10 cellular contexts compared by ENCODE assay signal in genomic region chr11:43575931-43576833, GRCh38.
DNase-seq lines count a peak whose midpoint lies in the region; ATAC-seq, FAIRE-seq and TF ChIP-seq lines count a peak whose summit lies in the region.
"Had no signal": no experiment of that assay in that cellular context is flagged by ENCODE, and none has a peak within 500 bp of the region (broad histone marks: within the 10 kb centered on the region; RNA-seq: fewer than 3 reads in every experiment).

No MANE protein-coding gene starts in this region.

- no peaks in the 10 kb centered on the region for H3K9me3 Mint-ChIP-seq in activated T-cell treated with anti-CD3 and anti-CD28 coated beads, Interleukin-2, amount 50 U/mL, for 72 hours
- H3K9me3 Mint-ChIP-seq in WTC11 = no peaks in the 10 kb centered on the region

- CTCF ChIA-PET in WTC11 (lab: Charles Lee) = interaction anchor here (0.6 to 9.4 kb wide), 27 partner anchors 10 to 518 kb away, joined by 3 to 302 read pairs (median 5); partner anchors contain the start of genes API5 and HSD17B12

- intact Hi-C loops in kidney (cut with DNase I) = no loop called here

- H3K36me3 Mint-ChIP-seq in activated T-cell treated with anti-CD3 and anti-CD28 coated beads, Interleukin-2, amount 50 U/mL, for 72 hours (ENCODE audit: insufficient read depth in 2 of 2) = peaks cover 0 to 3% of the 10 kb centered on the region in 2 donors
- no peaks in the 10 kb centered on the region for H3K36me3 Mint-ChIP-seq in WTC11

- no peak for ATAC-seq in activated T-cell treated with anti-CD3 and anti-CD28 coated beads, Interleukin-2, amount 50 U/mL, for 72 hours (replicated peaks in 1 of 2)
- no peak for ATAC-seq in WTC11

- peaks cover 55 to 87% (median 78%) of the 10 kb centered on the region in 5 donors for H3K27me3 ChIP-seq in subcutaneous abdominal adipose tissue (ENCODE audit: control insufficient read depth in 5 of 5, insufficient read depth in 4 of 5, low read length in 5 of 5)

- H3K9ac ChIP-seq in subcutaneous abdominal adipose tissue (ENCODE audit: low read length in 5 of 5) (no peak overlapping the region), kidney (ENCODE audit: low read length in 2 of 2) (no peak overlapping the region)

- peaks cover 2% of the 10 kb centered on the region for H3K9me3 ChIP-seq in iPS-18c (ENCODE audit: control insufficient read depth, insufficient read depth, low read length)
- no peaks in the 10 kb centered on the region for H3K9me3 ChIP-seq in subcutaneous abdominal adipose tissue (ENCODE audit: control insufficient read depth in 5 of 5, low read length in 5 of 5)
- H3K9me3 ChIP-seq in kidney (ENCODE audit: control insufficient read depth in 1 of 2, low read length in 2 of 2) = no peaks in the 10 kb centered on the region

- H3K36me3 ChIP-seq in subcutaneous abdominal adipose tissue (ENCODE audit: control insufficient read depth in 5 of 5, insufficient read depth in 5 of 5, low read length in 5 of 5) = no peaks in the 10 kb centered on the region
- no peaks in the 10 kb centered on the region for H3K36me3 ChIP-seq in kidney (ENCODE audit: control insufficient read depth in 1 of 2, insufficient read depth in 2 of 2, low read length in 2 of 2)

- H3K4me3 ChIP-seq in iPS-18c (ENCODE audit: insufficient read depth, low read depth, low read length) = peak overlapping the region; percentile 46; the same call in 1 of the 2 replicates
- peak overlapping the region; percentile 3 to 51 (median 33) for H3K4me3 ChIP-seq in subcutaneous abdominal adipose tissue (ENCODE audit: low read depth in 1 of 5, low read length in 5 of 5)
- peak overlapping the region in 1 of 2 donors; percentile 32 for H3K4me3 ChIP-seq in kidney (ENCODE audit: low read length in 2 of 2)

- peaks cover 49% of the 10 kb centered on the region for H3K4me1 Mint-ChIP-seq in activated T-cell treated with anti-CD3 and anti-CD28 coated beads, Interleukin-2, amount 50 U/mL, for 72 hours (ENCODE audit: low read depth)
- peaks cover 37% of the 10 kb centered on the region for H3K4me1 Mint-ChIP-seq in WTC11

- H3K27ac ChIP-seq in subcutaneous abdominal adipose tissue (ENCODE audit: low read depth, low read length) = no peak overlapping the region
- H3K27ac ChIP-seq in kidney (ENCODE audit: low read depth in 2 of 2, low read length in 2 of 2) = no peak overlapping the region
- H3K27ac ChIP-seq: foreskin keratinocyte had no signal

- TF ChIP-seq CTCF in WTC11 (IDR thresholded peaks at IDR 0.05) = no peak
- no peak for TF ChIP-seq CTCF in kidney (IDR thresholded peaks at IDR 0.05; ENCODE audit: borderline replicate concordance, extremely low read depth, insufficient read depth)

- H3K27me3 Mint-ChIP-seq in activated T-cell treated with anti-CD3 and anti-CD28 coated beads, Interleukin-2, amount 50 U/mL, for 72 hours (ENCODE audit: low read depth) = peaks cover 95% of the 10 kb centered on the region
- peaks cover 99% of the 10 kb centered on the region for H3K27me3 Mint-ChIP-seq in WTC11 (ENCODE audit: low read depth)

- POLR2A ChIA-PET in WTC11 (lab: Charles Lee) = interaction anchor here (0.6 to 1.0 kb wide), 2 partner anchors 104 to 109 kb away, joined by 3 to 4 read pairs; partner anchors contain the start of gene HSD17B12

- FAIRE-seq in frontal cortex (lab: Jason Lieb, UNC) (no peak), kidney (lab: Jason Lieb, UNC) (no peak)

- H3K27ac Mint-ChIP-seq in activated T-cell treated with anti-CD3 and anti-CD28 coated beads, Interleukin-2, amount 50 U/mL, for 72 hours = no peak overlapping the region
- H3K27ac Mint-ChIP-seq in WTC11 = no peak overlapping the region

- no peak for DNase-seq in activated T-cell treated with anti-CD3 and anti-CD28 coated beads, Interleukin-2, amount 50 U/mL, for 72 hours
- DNase-seq in activated T-cell treated with anti-CD3 and anti-CD28 coated beads for 4 hours (no peak), WTC11 (ENCODE audit: low spot score) (no peak), mucosa of gallbladder (ENCODE audit: low spot score) (no peak), frontal cortex (ENCODE audit: low spot score in 2 of 2) (no peak), kidney (no peak)
- DNase-seq: activated naive CD4-positive, alpha-beta T cell had no signal

- H3K4me3 Mint-ChIP-seq in activated T-cell treated with anti-CD3 and anti-CD28 coated beads, Interleukin-2, amount 50 U/mL, for 72 hours = peak overlapping the region; percentile 76 to 77
- H3K4me3 Mint-ChIP-seq in WTC11 = peak overlapping the region; percentile 72

- H3K4me1 ChIP-seq in subcutaneous abdominal adipose tissue (ENCODE audit: control insufficient read depth in 5 of 5, insufficient read depth in 5 of 5, low read length in 5 of 5) = peaks cover 0 to 52% (median 40%) of the 10 kb centered on the region in 5 donors
- H3K4me1 ChIP-seq in kidney (ENCODE audit: control insufficient read depth in 1 of 2, insufficient read depth in 1 of 2, low read depth in 1 of 2, low read length in 2 of 2) = peaks cover 4 to 9% of the 10 kb centered on the region in 2 donors
- H3K4me1 ChIP-seq: foreskin keratinocyte had no signal

TF ChIP-seq in WTC11, 78 proteins besides CTCF, POLR2A, EP300 and RAD21:
- no peak for TF ChIP-seq GRHL2 (CRISPR knock-in tag; IDR thresholded peaks at IDR 0.05; ENCODE audit: insufficient replicate concordance, severe bottlenecking)
- no peak for TF ChIP-seq STAT6 (CRISPR knock-in tag; conservative IDR thresholded peaks at IDR 0.05; ENCODE audit: low read depth)
- no peak for TF ChIP-seq USF1 (CRISPR knock-in tag; IDR thresholded peaks at IDR 0.05)
- TF ChIP-seq TEAD4 (CRISPR knock-in tag; IDR thresholded peaks at IDR 0.05) = no peak
- no peak for TF ChIP-seq IRF2 (CRISPR knock-in tag; IDR thresholded peaks at IDR 0.05; ENCODE audit: borderline replicate concordance, low read depth)
- no peak for TF ChIP-seq ZSCAN18 (CRISPR knock-in tag; IDR thresholded peaks at IDR 0.05)
- no peak for TF ChIP-seq E2F5 (CRISPR knock-in tag; IDR thresholded peaks at IDR 0.05)
- TF ChIP-seq FOXK1 (CRISPR knock-in tag; IDR thresholded peaks at IDR 0.05) = no peak
- no peak for TF ChIP-seq PRRX2 (CRISPR knock-in tag; IDR thresholded peaks at IDR 0.05)
- no peak for TF ChIP-seq E2F4 (CRISPR knock-in tag; IDR thresholded peaks at IDR 0.05; ENCODE audit: borderline replicate concordance, low read depth)
